8 cellular contexts compared by ENCODE assay signal in the genomic region with DNA sequence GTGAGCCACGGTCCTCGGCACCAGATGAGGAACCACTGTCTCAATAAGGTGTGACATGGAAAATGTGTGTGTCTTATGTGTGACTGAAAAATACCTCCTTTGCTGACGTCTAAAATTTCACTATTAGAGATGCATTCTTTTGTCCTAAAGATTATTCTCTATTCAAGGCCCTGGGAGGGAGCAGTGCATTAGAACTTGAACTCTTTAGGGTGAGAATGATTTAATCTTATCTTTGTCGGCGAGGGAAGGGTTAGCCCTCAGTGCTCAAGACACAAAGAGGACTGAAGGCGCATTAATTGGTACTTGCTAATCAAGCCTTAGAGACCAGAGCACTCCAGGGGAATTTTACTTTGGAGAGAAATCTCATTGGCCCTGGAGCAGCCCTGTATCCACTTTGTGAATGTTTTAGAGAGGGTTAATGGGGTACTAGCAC. TPM values are rescaled to one million over a fixed set of nuclear protein-coding genes. Genes with fewer than 3 reads are reported as not detected.
DNase-seq lines count a peak whose midpoint lies in the region; ATAC-seq and TF ChIP-seq lines count a peak whose summit lies in the region.

No MANE protein-coding gene starts in this region.

- peak overlapping the region; percentile 60 for H3K4me2 ChIP-seq in neural cell (ENCODE audit: low read length)

- H3K4me3 ChIP-seq in CD4-positive, CD25-positive, alpha-beta regulatory T cell (ENCODE audit: low read depth, low read length): peak overlapping the region; percentile 62
- peak overlapping the region; percentile 58 for H3K4me3 ChIP-seq in NT2/D1 (ENCODE audit: insufficient read length, low read depth)
- H3K4me3 ChIP-seq in endocrine pancreas (ENCODE audit: control insufficient read depth, insufficient read depth, low read length): peak overlapping the region; percentile 54
- peak overlapping the region; percentile 73 for H3K4me3 ChIP-seq in neural cell (ENCODE audit: low read length)

- H3K36me3 ChIP-seq in CD4-positive, CD25-positive, alpha-beta regulatory T cell (ENCODE audit: control insufficient read depth, insufficient read depth, low read length): no peaks in the 10 kb centered on the region
- H3K36me3 ChIP-seq in NT2/D1 (ENCODE audit: insufficient read depth, insufficient read length, low read length) (no peaks in the 10 kb centered on the region), endocrine pancreas (ENCODE audit: control insufficient read depth, insufficient read depth, low read length) (no peaks in the 10 kb centered on the region), neural cell (ENCODE audit: insufficient read depth, low read length) (no peaks in the 10 kb centered on the region)

- TF ChIP-seq RAD21 in neural cell (conservative IDR thresholded peaks at IDR 0.05): no peak

- no peaks in the 10 kb centered on the region for H3K9me3 ChIP-seq in CD4-positive, CD25-positive, alpha-beta regulatory T cell (ENCODE audit: control insufficient read depth in 2 of 2, low read length in 2 of 2)
- H3K9me3 ChIP-seq in NT2/D1 (ENCODE audit: insufficient read depth, low read length) (no peaks in the 10 kb centered on the region), endocrine pancreas (ENCODE audit: control insufficient read depth, low read length) (no peaks in the 10 kb centered on the region), neural cell (ENCODE audit: low read length) (no peaks in the 10 kb centered on the region)

- ATAC-seq in CD4-positive, CD25-positive, alpha-beta regulatory T cell (ENCODE audit: low read depth in 2 of 2): no peak
- ATAC-seq in HG03378 (IDR thresholded peaks at IDR 0.05; ENCODE audit: unreplicated experiment) (no peak), GM18517 (IDR thresholded peaks at IDR 0.05; ENCODE audit: unreplicated experiment) (no peak)

- no peaks in the 10 kb centered on the region for H3K27me3 ChIP-seq in CD4-positive, CD25-positive, alpha-beta regulatory T cell (ENCODE audit: control insufficient read depth, insufficient read depth, low read length)
- H3K27me3 ChIP-seq in NT2/D1 (ENCODE audit: insufficient read depth, insufficient read length) (peaks cover 10% of the 10 kb centered on the region), endocrine pancreas (ENCODE audit: control insufficient read depth, insufficient read depth, low read length) (no peaks in the 10 kb centered on the region), neural cell (ENCODE audit: insufficient read depth, low read depth, low read length) (no peaks in the 10 kb centered on the region)

- peaks cover 10% of the 10 kb centered on the region for H3K4me1 ChIP-seq in CD4-positive, CD25-positive, alpha-beta regulatory T cell (ENCODE audit: control insufficient read depth, insufficient read depth, low read length, poor library complexity, severe bottlenecking)
- H3K4me1 ChIP-seq in NT2/D1 (ENCODE audit: insufficient read depth, insufficient read length) (peaks cover 3% of the 10 kb centered on the region), endocrine pancreas (ENCODE audit: control insufficient read depth, insufficient read depth, low read length) (no peaks in the 10 kb centered on the region)

- peaks cover 9% of the 10 kb centered on the region for H3K36me3 Mint-ChIP-seq in CD4-positive, CD25-positive, alpha-beta regulatory T cell

- H3K27me3 Mint-ChIP-seq in CD4-positive, CD25-positive, alpha-beta regulatory T cell: no peaks in the 10 kb centered on the region

- peak overlapping the region; percentile 79 for H3K9ac ChIP-seq in NT2/D1 (ENCODE audit: insufficient read length, low read depth)
- peak overlapping the region; percentile 38 for H3K9ac ChIP-seq in endocrine pancreas (ENCODE audit: control insufficient read depth, insufficient read depth, low read length)
- H3K9ac ChIP-seq in neural cell (ENCODE audit: low read length): peak overlapping the region; percentile 60

- TF ChIP-seq EP300 in neural cell (conservative IDR thresholded peaks at IDR 0.05; ENCODE audit: poor library complexity, severe bottlenecking): peak; percentile 7

- no peaks in the 10 kb centered on the region for H4K20me1 ChIP-seq in neural cell (ENCODE audit: insufficient read depth)

- peak overlapping the region; percentile 48 for H2AFZ ChIP-seq in neural cell (ENCODE audit: low read depth, low read length)

- H3K27ac Mint-ChIP-seq in CD4-positive, CD25-positive, alpha-beta regulatory T cell: no peak overlapping the region

- H3F3A ChIP-seq in neural cell (ENCODE audit: insufficient read depth, low read length, poor library complexity, severe bottlenecking): no peaks in the 10 kb centered on the region

- H3K4me1 Mint-ChIP-seq in CD4-positive, CD25-positive, alpha-beta regulatory T cell: peaks cover 0 to 21% (median 11%) of the 10 kb centered on the region in 4 donors

- TF ChIP-seq CTCF in neural cell (IDR thresholded peaks at IDR 0.05; ENCODE audit: poor library complexity, severe bottlenecking): no peak

- H3K79me2 ChIP-seq in neural cell (replicated peaks; ENCODE audit: insufficient read depth, low read length): no peaks in the 10 kb centered on the region

- no peak for DNase-seq in CD4-positive, CD25-positive, alpha-beta regulatory T cell
- DNase-seq in NT2/D1 (ENCODE audit: low read depth, low spot score) (no peak), RKO (ENCODE audit: low spot score) (no peak), cerebellum (ENCODE audit: low spot score) (no peak)

- H3K27ac ChIP-seq in CD4-positive, CD25-positive, alpha-beta regulatory T cell (ENCODE audit: insufficient read depth, low read length, poor library complexity, severe bottlenecking): no peak overlapping the region
- no peak overlapping the region for H3K27ac ChIP-seq in neural cell (ENCODE audit: low read length)

- no peaks in the 10 kb centered on the region for H3K9me2 ChIP-seq in neural cell (ENCODE audit: insufficient read depth, low read length)

- no peaks in the 10 kb centered on the region for H3K9me3 Mint-ChIP-seq in CD4-positive, CD25-positive, alpha-beta regulatory T cell

- peak overlapping the region; percentile 16 to 78 (median 64) for H3K4me3 Mint-ChIP-seq in CD4-positive, CD25-positive, alpha-beta regulatory T cell

TF ChIP-seq in neural cell, 6 proteins besides CTCF, POLR2A, EP300 and RAD21:
- TF ChIP-seq TAF1 (IDR thresholded peaks at IDR 0.05; ENCODE audit: low read depth) (no peak), EZH2 (IDR thresholded peaks at IDR 0.05; ENCODE audit: borderline replicate concordance, insufficient read depth, low read length, poor library complexity, severe bottlenecking) (no peak), SMC3 (conservative IDR thresholded peaks at IDR 0.05; ENCODE audit: poor library complexity) (no peak), REST (IDR thresholded peaks at IDR 0.05; ENCODE audit: borderline replicate concordance) (no peak), POLR2AphosphoS5 (IDR thresholded peaks at IDR 0.05) (no peak)

RNA-seq across cellular contexts. Expression of gene PLET1, which starts 29.8 kb away (rescaled TPM):
- total RNA-seq in CD4-positive, CD25-positive, alpha-beta regulatory T cell: not detected
- not detected for polyA plus RNA-seq in CD4-positive, CD25-positive, alpha-beta regulatory T cell
- not detected in 2 replicates for polyA plus RNA-seq in neural cell
- polyA minus RNA-seq in neural cell: not detected in 2 replicates
- total RNA-seq in cerebellum: not detected
